Comparison of ENCODE assay signal across 1 cellular context in genomic region chr2:231706731-231707624, GRCh38.
TF ChIP-seq lines count a peak whose summit lies in the region.

No MANE protein-coding gene starts in this region.

TF ChIP-seq in HepG2, 621 proteins besides CTCF, POLR2A, EP300 and RAD21 (continued from another document and continues in another):
- TF ChIP-seq KLF15 (CRISPR knock-in tag; IDR thresholded peaks at IDR 0.05; ENCODE audit: borderline replicate concordance) (peak; percentile 49; the same call in 1 of the 2 replicates), FOXJ3 (CRISPR knock-in tag; IDR thresholded peaks at IDR 0.05; ENCODE audit: borderline replicate concordance) (peak; percentile 41), NFATC3 (CRISPR knock-in tag; IDR thresholded peaks at IDR 0.05) (peak; percentile 58; the same call in 1 of the 2 replicates), CHD2 (IDR thresholded peaks at IDR 0.05; ENCODE audit: low read depth, low read length) (peak; percentile 51; the same call in 1 of the 2 replicates), ZNF670 (CRISPR knock-in tag; IDR thresholded peaks at IDR 0.05; ENCODE audit: borderline replicate concordance) (no peak), ZNF501 (CRISPR knock-in tag; IDR thresholded peaks at IDR 0.05) (peak; percentile 98), ZNF337 (CRISPR knock-in tag; IDR thresholded peaks at IDR 0.05; ENCODE audit: borderline replicate concordance, low read depth) (no peak; the same call in 1 of the 2 replicates), PHF21A (CRISPR knock-in tag; IDR thresholded peaks at IDR 0.05) (peak; percentile 76; the same call in 1 of the 2 replicates), SIX4 (CRISPR knock-in tag; IDR thresholded peaks at IDR 0.05) (no peak), ZNF615 (CRISPR knock-in tag; IDR thresholded peaks at IDR 0.05; ENCODE audit: borderline replicate concordance) (no peak), ARID5B (CRISPR knock-in tag; IDR thresholded peaks at IDR 0.05) (peak; percentile 31), MAX (IDR thresholded peaks at IDR 0.05) (peak; percentile 78), MLX (CRISPR knock-in tag; IDR thresholded peaks at IDR 0.05) (peak; percentile 31; the same call in 1 of the 2 replicates), GTF3A (CRISPR knock-in tag; conservative IDR thresholded peaks at IDR 0.05) (0 out of 2 replicates have a peak, but pooled peaks have one; percentile 79), ZNF660 (CRISPR knock-in tag; IDR thresholded peaks at IDR 0.05; ENCODE audit: borderline replicate concordance, low read depth) (no peak), RORA (CRISPR knock-in tag; IDR thresholded peaks at IDR 0.05) (no peak), BCLAF1 (IDR thresholded peaks at IDR 0.05) (no peak), ZNF354B (CRISPR knock-in tag; IDR thresholded peaks at IDR 0.05) (no peak), KAT7 (CRISPR knock-in tag; IDR thresholded peaks at IDR 0.05; ENCODE audit: borderline replicate concordance) (peak; percentile 55), CC2D1A (CRISPR knock-in tag; IDR thresholded peaks at IDR 0.05) (no peak), ESRRA (CRISPR knock-in tag; IDR thresholded peaks at IDR 0.05; ENCODE audit: low read depth) (peak; percentile 42; the same call in 1 of the 2 replicates), TP53 (CRISPR knock-in tag; conservative IDR thresholded peaks at IDR 0.05) (no peak), ZNF766 (CRISPR knock-in tag; IDR thresholded peaks at IDR 0.05; ENCODE audit: borderline replicate concordance) (no peak), TSC22D2 (CRISPR knock-in tag; IDR thresholded peaks at IDR 0.05; ENCODE audit: borderline replicate concordance) (no peak), ZNF749 (CRISPR knock-in tag; IDR thresholded peaks at IDR 0.05; ENCODE audit: borderline replicate concordance) (no peak; the same call in 1 of the 2 replicates), GATAD1 (CRISPR knock-in tag; IDR thresholded peaks at IDR 0.05) (peak; percentile 67; the same call in 1 of the 2 replicates), ZFP82 (CRISPR knock-in tag; IDR thresholded peaks at IDR 0.05; ENCODE audit: borderline replicate concordance) (no peak; the same call in 1 of the 2 replicates), SMAD9 (CRISPR knock-in tag; IDR thresholded peaks at IDR 0.05) (no peak), PHF5A (CRISPR knock-in tag; IDR thresholded peaks at IDR 0.05; ENCODE audit: low read depth, unreplicated experiment) (no peak), ZNF570 (CRISPR knock-in tag; IDR thresholded peaks at IDR 0.05; ENCODE audit: borderline replicate concordance) (0 out of 2 replicates have a peak, but pooled peaks have one; percentile 56), NR2F2 (IDR thresholded peaks at IDR 0.05; ENCODE audit: borderline replicate concordance, low read depth) (peak; percentile 23; the same call in 1 of the 2 replicates), FOXA1 (IDR thresholded peaks at IDR 0.05) (no peak), FOXA1 (CRISPR knock-in tag; IDR thresholded peaks at IDR 0.05) (no peak), MBD4 (IDR thresholded peaks at IDR 0.05; ENCODE audit: borderline replicate concordance, low read length) (no peak), AKAP8 (CRISPR knock-in tag; IDR thresholded peaks at IDR 0.05) (peak; percentile 56; the same call in 1 of the 2 replicates), TBP (CRISPR knock-in tag; IDR thresholded peaks at IDR 0.05) (no peak), CERS6 (CRISPR knock-in tag; IDR thresholded peaks at IDR 0.05) (no peak), SRY (CRISPR knock-in tag; IDR thresholded peaks at IDR 0.05) (0 out of 2 replicates have a peak, but pooled peaks have one; percentile 26), CREM (IDR thresholded peaks at IDR 0.05) (peak; percentile 86), CREM (CRISPR knock-in tag; IDR thresholded peaks at IDR 0.05) (peak; percentile 45; the same call in 1 of the 2 replicates), ZNF230 (CRISPR knock-in tag; IDR thresholded peaks at IDR 0.05) (peak; percentile 25; the same call in 1 of the 2 replicates), SCMH1 (CRISPR knock-in tag; IDR thresholded peaks at IDR 0.05; ENCODE audit: borderline replicate concordance) (no peak), AGO2 (optimal IDR thresholded peaks at IDR 0.05; ENCODE audit: low read depth, low read length) (peak; percentile 39), ZNF773 (CRISPR knock-in tag; IDR thresholded peaks at IDR 0.05; ENCODE audit: borderline replicate concordance) (no peak), KLF11 (CRISPR knock-in tag; IDR thresholded peaks at IDR 0.05) (no peak; the same call in 1 of the 2 replicates), HBP1 (CRISPR knock-in tag; IDR thresholded peaks at IDR 0.05; ENCODE audit: low read depth) (no peak), RBM22 (optimal IDR thresholded peaks at IDR 0.05; ENCODE audit: low read length) (no peak), REST (IDR thresholded peaks at IDR 0.05; ENCODE audit: borderline replicate concordance in 1 of 2, low read depth in 1 of 2, low read length in 2 of 2) (peak in 1 of 2 experiments; percentile 75; a peak in 2 of 4 replicates), TCF12 (IDR thresholded peaks at IDR 0.05) (no peak), TCF12 (CRISPR knock-in tag; IDR thresholded peaks at IDR 0.05) (peak; percentile 84; the same call in 1 of the 2 replicates), MAFG (CRISPR knock-in tag; IDR thresholded peaks at IDR 0.05) (no peak)
- TF ChIP-seq, protein P1, sequence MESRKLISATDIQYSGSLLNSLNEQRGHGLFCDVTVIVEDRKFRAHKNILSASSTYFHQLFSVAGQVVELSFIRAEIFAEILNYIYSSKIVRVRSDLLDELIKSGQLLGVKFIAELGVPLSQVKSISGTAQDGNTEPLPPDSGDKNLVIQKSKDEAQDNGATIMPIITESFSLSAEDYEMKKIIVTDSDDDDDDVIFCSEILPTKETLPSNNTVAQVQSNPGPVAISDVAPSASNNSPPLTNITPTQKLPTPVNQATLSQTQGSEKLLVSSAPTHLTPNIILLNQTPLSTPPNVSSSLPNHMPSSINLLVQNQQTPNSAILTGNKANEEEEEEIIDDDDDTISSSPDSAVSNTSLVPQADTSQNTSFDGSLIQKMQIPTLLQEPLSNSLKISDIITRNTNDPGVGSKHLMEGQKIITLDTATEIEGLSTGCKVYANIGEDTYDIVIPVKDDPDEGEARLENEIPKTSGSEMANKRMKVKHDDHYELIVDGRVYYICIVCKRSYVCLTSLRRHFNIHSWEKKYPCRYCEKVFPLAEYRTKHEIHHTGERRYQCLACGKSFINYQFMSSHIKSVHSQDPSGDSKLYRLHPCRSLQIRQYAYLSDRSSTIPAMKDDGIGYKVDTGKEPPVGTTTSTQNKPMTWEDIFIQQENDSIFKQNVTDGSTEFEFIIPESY (CRISPR knock-in tag; IDR thresholded peaks at IDR 0.05), result peak; percentile 97
- TF ChIP-seq, protein P2, sequence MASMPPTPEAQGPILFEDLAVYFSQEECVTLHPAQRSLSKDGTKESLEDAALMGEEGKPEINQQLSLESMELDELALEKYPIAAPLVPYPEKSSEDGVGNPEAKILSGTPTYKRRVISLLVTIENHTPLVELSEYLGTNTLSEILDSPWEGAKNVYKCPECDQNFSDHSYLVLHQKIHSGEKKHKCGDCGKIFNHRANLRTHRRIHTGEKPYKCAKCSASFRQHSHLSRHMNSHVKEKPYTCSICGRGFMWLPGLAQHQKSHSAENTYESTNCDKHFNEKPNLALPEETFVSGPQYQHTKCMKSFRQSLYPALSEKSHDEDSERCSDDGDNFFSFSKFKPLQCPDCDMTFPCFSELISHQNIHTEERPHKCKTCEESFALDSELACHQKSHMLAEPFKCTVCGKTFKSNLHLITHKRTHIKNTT (CRISPR knock-in tag; IDR thresholded peaks at IDR 0.05), result no peak
